In the genomic region with DNA sequence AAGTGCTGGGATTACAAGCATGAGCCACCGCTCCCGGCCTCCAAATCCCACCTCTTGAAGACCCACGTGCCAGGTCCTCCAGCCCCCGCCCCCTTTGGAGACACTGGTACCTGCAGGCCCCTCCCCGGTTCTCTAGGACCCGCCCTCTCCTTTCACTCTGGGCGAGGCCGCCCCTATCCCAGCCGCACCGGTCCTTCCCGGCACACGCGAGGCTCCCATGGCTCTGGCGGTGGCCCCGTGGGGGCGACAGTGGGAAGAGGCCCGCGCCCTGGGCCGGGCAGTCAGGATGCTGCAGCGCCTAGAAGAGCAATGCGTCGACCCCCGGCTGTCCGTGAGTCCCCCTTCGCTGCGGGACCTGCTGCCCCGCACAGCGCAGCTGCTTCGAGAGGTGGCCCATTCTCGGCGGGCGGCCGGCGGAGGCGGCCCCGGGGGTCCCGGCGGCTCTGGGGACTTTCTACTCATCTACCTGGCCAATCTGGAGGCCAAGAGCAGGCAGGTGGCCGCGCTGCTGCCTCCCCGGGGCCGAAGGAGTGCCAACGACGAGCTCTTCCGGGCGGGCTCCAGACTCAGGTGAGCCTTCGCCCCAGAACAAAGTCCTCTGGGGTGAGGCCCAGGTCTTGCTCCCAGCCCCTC, we compare ENCODE assay signal across 1 cellular context.
A peak's percentile ranks its signal among the peaks of the same experiment; 100 is the strongest.
TF ChIP-seq lines count a peak whose summit lies in the region.

A gene with protein sequence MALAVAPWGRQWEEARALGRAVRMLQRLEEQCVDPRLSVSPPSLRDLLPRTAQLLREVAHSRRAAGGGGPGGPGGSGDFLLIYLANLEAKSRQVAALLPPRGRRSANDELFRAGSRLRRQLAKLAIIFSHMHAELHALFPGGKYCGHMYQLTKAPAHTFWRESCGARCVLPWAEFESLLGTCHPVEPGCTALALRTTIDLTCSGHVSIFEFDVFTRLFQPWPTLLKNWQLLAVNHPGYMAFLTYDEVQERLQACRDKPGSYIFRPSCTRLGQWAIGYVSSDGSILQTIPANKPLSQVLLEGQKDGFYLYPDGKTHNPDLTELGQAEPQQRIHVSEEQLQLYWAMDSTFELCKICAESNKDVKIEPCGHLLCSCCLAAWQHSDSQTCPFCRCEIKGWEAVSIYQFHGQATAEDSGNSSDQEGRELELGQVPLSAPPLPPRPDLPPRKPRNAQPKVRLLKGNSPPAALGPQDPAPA (plus strand): TSS at position 176 of the 633 bp plus-strand sequence. CDS start 42 bp downstream, at position 218.

TF ChIP-seq in HCT116, 20 proteins besides CTCF, POLR2A, EP300 and RAD21 (continued from another document):
- no peak for TF ChIP-seq YY1 (IDR thresholded peaks at IDR 0.05; ENCODE audit: extremely low read depth, insufficient replicate concordance, low read depth, low read length)
- no peak; the same call in none of the 2 replicates for TF ChIP-seq SP1 (IDR thresholded peaks at IDR 0.05; ENCODE audit: low read depth)
- no peak for TF ChIP-seq EZH2phosphoT487 (IDR thresholded peaks at IDR 0.05; ENCODE audit: borderline replicate concordance)
- peak; percentile 73; the same call in 1 of the 2 replicates for TF ChIP-seq CBX3 (IDR thresholded peaks at IDR 0.05; ENCODE audit: low read depth)
- TF ChIP-seq ZFX (IDR thresholded peaks at IDR 0.05), result peak; percentile 72; the same call in 1 of the 2 replicates
- TF ChIP-seq EGR1 (IDR thresholded peaks at IDR 0.05; ENCODE audit: low read depth), result 0 out of 2 replicates have a peak, but pooled peaks have one; percentile 45
- TF ChIP-seq SIN3A (IDR thresholded peaks at IDR 0.05; ENCODE audit: low read depth), result no peak
- TF ChIP-seq, protein P1, sequence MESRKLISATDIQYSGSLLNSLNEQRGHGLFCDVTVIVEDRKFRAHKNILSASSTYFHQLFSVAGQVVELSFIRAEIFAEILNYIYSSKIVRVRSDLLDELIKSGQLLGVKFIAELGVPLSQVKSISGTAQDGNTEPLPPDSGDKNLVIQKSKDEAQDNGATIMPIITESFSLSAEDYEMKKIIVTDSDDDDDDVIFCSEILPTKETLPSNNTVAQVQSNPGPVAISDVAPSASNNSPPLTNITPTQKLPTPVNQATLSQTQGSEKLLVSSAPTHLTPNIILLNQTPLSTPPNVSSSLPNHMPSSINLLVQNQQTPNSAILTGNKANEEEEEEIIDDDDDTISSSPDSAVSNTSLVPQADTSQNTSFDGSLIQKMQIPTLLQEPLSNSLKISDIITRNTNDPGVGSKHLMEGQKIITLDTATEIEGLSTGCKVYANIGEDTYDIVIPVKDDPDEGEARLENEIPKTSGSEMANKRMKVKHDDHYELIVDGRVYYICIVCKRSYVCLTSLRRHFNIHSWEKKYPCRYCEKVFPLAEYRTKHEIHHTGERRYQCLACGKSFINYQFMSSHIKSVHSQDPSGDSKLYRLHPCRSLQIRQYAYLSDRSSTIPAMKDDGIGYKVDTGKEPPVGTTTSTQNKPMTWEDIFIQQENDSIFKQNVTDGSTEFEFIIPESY (IDR thresholded peaks at IDR 0.05; ENCODE audit: extremely low read depth, insufficient replicate concordance, low read length), result no peak
- no peak for TF ChIP-seq SRF (IDR thresholded peaks at IDR 0.05; ENCODE audit: low read depth)
- peak; percentile 41 for TF ChIP-seq TCF7L2 (IDR thresholded peaks at IDR 0.05; ENCODE audit: borderline replicate concordance, extremely low read depth, insufficient read depth, insufficient read length)
- no peak for TF ChIP-seq EZH2 (IDR thresholded peaks at IDR 0.05)
- TF ChIP-seq ZNF274 (IDR thresholded peaks at IDR 0.05; ENCODE audit: low read depth, low read length), result no peak
- TF ChIP-seq CEBPB (IDR thresholded peaks at IDR 0.05; ENCODE audit: low read depth), result no peak
TF ChIP-seq in HCT116: peak in this region for 6.
